Comparison of ENCODE assay signal across 18 cellular contexts in genomic region chr2:8587920-8588830, GRCh38.
A peak's percentile ranks its signal among the peaks of the same experiment; 100 is the strongest.
DNase-seq lines count a peak whose midpoint lies in the region; ATAC-seq and TF ChIP-seq lines count a peak whose summit lies in the region.
"Had no signal": no experiment of that assay in that cellular context is flagged by ENCODE, and none has a peak within 500 bp of the region (broad histone marks: within the 10 kb centered on the region; RNA-seq: fewer than 3 reads in every experiment).

No MANE protein-coding gene starts in this region.

- peak; percentile 53 for DNase-seq in cardiac septum (ENCODE audit: low spot score)
- DNase-seq in heart left ventricle, result no peak
- peak; percentile 12 for DNase-seq in omental fat pad (ENCODE audit: low spot score)
- DNase-seq in foreskin melanocyte, result no peak
- DNase-seq in NCI-H526 (lab: John Stamatoyannopoulos, UW), result no peak
- no peak for DNase-seq in epidermal melanocyte (ENCODE audit: insufficient read length, low spot score)
- DNase-seq: activated CD4-positive, alpha-beta T cell treated with anti-CD3 and anti-CD28 coated beads for 48 hours; CD4-positive, CD25-positive, alpha-beta regulatory T cell; colonic mucosa; DMS153; left lung; midbrain; NCI-H1436 treated with DMSO at 0.1 percent for 48 hours; NCI-H524 treated with DMSO at 0.1 percent for 48 hours had no signal

- no peaks in the 10 kb centered on the region for H3K9me3 Mint-ChIP-seq in dendritic cell treated with granulocyte-macrophage colony-stimulating factor and Interleukin-4, amounts not matched to agents 40 ng/mL and 50 ng/mL, for 4 days
- H3K9me3 Mint-ChIP-seq: activated naive CD4-positive, alpha-beta T cell treated with anti-CD3 and anti-CD28 coated beads, Interleukin-2, amount 50 U/mL, for 72 hours; neural crest cell had no signal

- TF ChIP-seq CTCF in heart left ventricle (IDR thresholded peaks at IDR 0.05), result no peak
- TF ChIP-seq CTCF in omental fat pad (IDR thresholded peaks at IDR 0.05), result no peak

- ATAC-seq in heart left ventricle (no peak), omental fat pad (ENCODE audit: low FRiP score) (no peak)
- ATAC-seq: GM12878, left lung had no signal

- H3K27ac ChIP-seq in heart left ventricle, result no peak overlapping the region
- H3K27ac ChIP-seq: colonic mucosa, left lung had no signal

- no peak overlapping the region for H3K4me3 Mint-ChIP-seq in dendritic cell treated with granulocyte-macrophage colony-stimulating factor and Interleukin-4, amounts not matched to agents 40 ng/mL and 50 ng/mL, for 4 days
- H3K4me3 Mint-ChIP-seq: neural crest cell had no signal

- H3K9me3 ChIP-seq in heart left ventricle, result no peaks in the 10 kb centered on the region
- H3K9me3 ChIP-seq: colonic mucosa, left lung had no signal

- no peak overlapping the region for H3K4me3 ChIP-seq in heart left ventricle
- H3K4me3 ChIP-seq: colonic mucosa, GM12878, left lung had no signal

- intact Hi-C loops in cardiac septum (cut with DNase I) (no loop called here), heart left ventricle (cut with DNase I) (no loop called here)
- intact Hi-C loops in dendritic cell treated with granulocyte-macrophage colony-stimulating factor and Interleukin-4, amounts not matched to agents 40 ng/mL and 50 ng/mL, for 4 days (cut with micrococcal nuclease), result no loop called here

- 93 to 98% (median 96%) methylated on average over 7 of the region's 7 CpGs for whole genome bisulfite sequencing in heart left ventricle, 4 donors

- H3K4me1 ChIP-seq in heart left ventricle, result peaks cover 0 to 24% (median 8%) of the 10 kb centered on the region in 12 donors
- H3K4me1 ChIP-seq: colonic mucosa had no signal

- H3K4me1 Mint-ChIP-seq in dendritic cell treated with granulocyte-macrophage colony-stimulating factor and Interleukin-4, amounts not matched to agents 40 ng/mL and 50 ng/mL, for 4 days (ENCODE audit: low read depth), result peaks cover 30% of the 10 kb centered on the region

- H3K36me3 ChIP-seq in heart left ventricle, result no peaks in the 10 kb centered on the region
- H3K36me3 ChIP-seq: colonic mucosa, left lung had no signal

- peaks cover 23% of the 10 kb centered on the region for H3K27me3 Mint-ChIP-seq in dendritic cell treated with granulocyte-macrophage colony-stimulating factor and Interleukin-4, amounts not matched to agents 40 ng/mL and 50 ng/mL, for 4 days

- peak overlapping the region; percentile 36 for H3K27ac Mint-ChIP-seq in dendritic cell treated with granulocyte-macrophage colony-stimulating factor and Interleukin-4, amounts not matched to agents 40 ng/mL and 50 ng/mL, for 4 days

- H3K36me3 Mint-ChIP-seq in dendritic cell treated with granulocyte-macrophage colony-stimulating factor and Interleukin-4, amounts not matched to agents 40 ng/mL and 50 ng/mL, for 4 days (ENCODE audit: low read depth), result no peaks in the 10 kb centered on the region
- H3K36me3 Mint-ChIP-seq: activated naive CD4-positive, alpha-beta T cell treated with anti-CD3 and anti-CD28 coated beads, Interleukin-2, amount 50 U/mL, for 72 hours; CD4-positive, CD25-positive, alpha-beta regulatory T cell had no signal

- no peaks in the 10 kb centered on the region for H3K27me3 ChIP-seq in heart left ventricle
- H3K27me3 ChIP-seq: colonic mucosa, left lung had no signal

- no peak for TF ChIP-seq POLR2A in heart left ventricle (IDR thresholded peaks at IDR 0.05)

Comparison
In these comparisons a context has a peak if more than half of its experiments do, and no peak if none do; other contexts are left out.
1. DNase-seq: peak in cardiac septum (single experiment) and omental fat pad (single experiment); none in heart left ventricle (0 of 5), foreskin melanocyte (single experiment), NCI-H526 (0 of 2) and epidermal melanocyte (single experiment).